In the genomic region with DNA sequence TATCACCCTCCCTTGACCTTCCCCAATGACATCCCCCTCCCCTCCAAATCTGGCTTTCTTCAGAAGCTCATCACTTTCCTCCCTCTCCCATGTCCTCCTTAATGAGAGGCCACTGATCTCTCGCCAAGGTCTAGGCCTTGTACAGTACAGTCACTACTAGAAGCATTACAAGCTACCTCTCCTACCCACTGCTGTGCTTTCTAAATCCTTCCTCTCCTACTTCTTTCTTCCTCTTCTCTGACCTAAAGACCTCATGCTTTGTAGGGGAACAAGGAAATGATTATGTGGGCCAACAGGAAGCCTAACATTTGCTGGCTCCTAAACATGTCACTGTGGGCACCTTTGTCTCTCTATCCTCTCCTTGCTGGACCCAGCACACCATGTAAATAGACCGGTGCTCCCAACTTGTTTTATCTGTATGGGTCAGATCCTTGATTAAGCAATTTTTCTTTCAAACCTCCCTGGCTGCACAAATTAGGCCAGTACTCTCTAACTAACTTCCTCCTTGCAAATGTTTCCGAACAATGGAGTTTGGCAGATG, we compare ENCODE assay signal across 20 cellular contexts. TPM values are rescaled to one million over a fixed set of nuclear protein-coding genes. Genes with fewer than 3 reads are reported as not detected.
DNase-seq lines count a peak whose midpoint lies in the region; ATAC-seq and TF ChIP-seq lines count a peak whose summit lies in the region.
"Had no signal": no experiment of that assay in that cellular context is flagged by ENCODE, and none has a peak within 500 bp of the region (broad histone marks: within the 10 kb centered on the region; RNA-seq: fewer than 3 reads in every experiment).

No MANE protein-coding gene starts in this region.

- no peak overlapping the region for H3K4me3 ChIP-seq in BLaER1 treated with 17β-estradiol and CSF1 and Interleukin-3, amounts not matched to agents 10 nM and 100 nM
- H3K4me3 ChIP-seq in breast epithelium (no peak overlapping the region), mucosa of descending colon (no peak overlapping the region)
- H3K4me3 ChIP-seq: PC-9, transverse colon had no signal

- H3K4me1 ChIP-seq in BLaER1 treated with 17β-estradiol and CSF1 and Interleukin-3, amounts not matched to agents 10 nM and 100 nM: peaks cover 0 to 14% (median 7%) of the 10 kb centered on the region in 10 experiments; a peak in 11 of 20 replicates
- H3K4me1 ChIP-seq in breast epithelium (no peaks in the 10 kb centered on the region), mucosa of descending colon (ENCODE audit: low read depth) (no peaks in the 10 kb centered on the region)

- no peaks in the 10 kb centered on the region for H4K20me1 ChIP-seq in BLaER1 treated with 17β-estradiol and CSF1 and Interleukin-3, amounts not matched to agents 10 nM and 100 nM

- H3K27me3 ChIP-seq in BLaER1 treated with 17β-estradiol and CSF1 and Interleukin-3, amounts not matched to agents 10 nM and 100 nM: no peaks in the 10 kb centered on the region
- no peaks in the 10 kb centered on the region for H3K27me3 ChIP-seq in breast epithelium
- H3K27me3 ChIP-seq: transverse colon had no signal

- intact Hi-C loops in breast epithelium (cut with DNase I; ENCODE audit: low total_unique reads): no loop called here
- intact Hi-C loops in mucosa of descending colon (cut with DNase I, micrococcal nuclease): no loop called here

- DNase-seq in NCI-H69 (lab: John Stamatoyannopoulos, UW) (peak; percentile 13), breast epithelium (ENCODE audit: low spot score in 2 of 2) (no peak), mucosa of descending colon (no peak), DMS53 treated with DMSO at 0.1 percent for 48 hours (lab: John Stamatoyannopoulos, UW; ENCODE audit: unreplicated experiment) (no peak), NAMALWA (ENCODE audit: low spot score) (no peak)
- DNase-seq in activated effector memory CD4-positive, alpha-beta T cell treated with Interleukin-2 at 50 U/mL for 16 hours: no peak
- DNase-seq: activated CD4-positive, alpha-beta T cell treated with anti-CD3 and anti-CD28 coated beads, Interleukin-2, amount 50 U/mL, for 48 hours; activated naive CD8-positive, alpha-beta T cell treated with anti-CD3 and anti-CD28 coated beads for 36 hours; activated T-cell treated with anti-CD3 and anti-CD28 coated beads, Interleukin-2, amount 50 U/mL, for 48 hours; hippocampal formation; left cardiac atrium; NCI-H345; PC-9; stimulated activated naive CD4-positive, alpha-beta T cell treated with Interleukin-2 at 50 U/mL for 16 hours; SW 1271; transverse colon had no signal

- peak overlapping the region in 4 of 11 experiments; percentile 2 to 52 (median 34); a peak in 8 of 22 replicates for H3K27ac ChIP-seq in BLaER1 treated with 17β-estradiol and CSF1 and Interleukin-3, amounts not matched to agents 10 nM and 100 nM
- H3K27ac ChIP-seq in breast epithelium: peak overlapping the region; percentile 75 to 78
- H3K27ac ChIP-seq: KMS-11, PC-9, transverse colon had no signal

- no peaks in the 10 kb centered on the region; a peak in 1 of 22 replicates for H3K36me3 ChIP-seq in BLaER1 treated with 17β-estradiol and CSF1 and Interleukin-3, amounts not matched to agents 10 nM and 100 nM
- H3K36me3 ChIP-seq in breast epithelium (no peaks in the 10 kb centered on the region), mucosa of descending colon (ENCODE audit: low read depth) (no peaks in the 10 kb centered on the region)
- H3K36me3 ChIP-seq: transverse colon had no signal

- no peak overlapping the region for H3K9ac ChIP-seq in BLaER1 treated with 17β-estradiol and CSF1 and Interleukin-3, amounts not matched to agents 10 nM and 100 nM
- H3K9ac ChIP-seq: KMS-11 had no signal

- peaks cover 23 to 27% (median 26%) of the 10 kb centered on the region in 11 experiments for H3K9me3 ChIP-seq in BLaER1 treated with 17β-estradiol and CSF1 and Interleukin-3, amounts not matched to agents 10 nM and 100 nM (replicated peaks in 1 of 11)
- H3K9me3 ChIP-seq in breast epithelium: peaks cover 0 to 7% of the 10 kb centered on the region in 2 donors
- no peaks in the 10 kb centered on the region for H3K9me3 ChIP-seq in mucosa of descending colon

- TF ChIP-seq POLR2A in breast epithelium (IDR thresholded peaks at IDR 0.05): no peak

- ATAC-seq in mucosa of descending colon: peak; percentile 53
- ATAC-seq in GM19467 (IDR thresholded peaks at IDR 0.05; ENCODE audit: unreplicated experiment): no peak

- H3K4me2 ChIP-seq in BLaER1 treated with 17β-estradiol and CSF1 and Interleukin-3, amounts not matched to agents 10 nM and 100 nM: peak overlapping the region in 6 of 11 experiments; percentile 11 to 55 (median 45); a peak in 10 of 22 replicates
- H3K4me2 ChIP-seq: KMS-11, PC-9 had no signal

- no peak for TF ChIP-seq CTCF in breast epithelium (IDR thresholded peaks at IDR 0.05)
- TF ChIP-seq CTCF in mucosa of descending colon (IDR thresholded peaks at IDR 0.05): no peak

RNA-seq across cellular contexts. Expression of gene SLC28A3, which starts 16.7 kb away (rescaled TPM):
- total RNA-seq in breast epithelium (10 to 100 TPM in 2 of 3 donors, under 1 TPM in 1; 0.16 to 52.7 (median 10.5) TPM), mucosa of descending colon (1 to 10 TPM in 1 of 3 donors, under 1 TPM in 2; 0.35 to 7.2 (median 0.41) TPM)
- total RNA-seq: A673 had no signal
